In genomic region chr17:79905832-79906231, GRCh38 we compare ENCODE assay signal across 1 cellular context.
TF ChIP-seq lines count a peak whose summit lies in the region.

No MANE protein-coding gene starts in this region.

TF ChIP-seq in A549, 52 proteins besides CTCF, POLR2A, EP300 and RAD21 (continued from another document):
- TF ChIP-seq USF2 (IDR thresholded peaks at IDR 0.05): no peak
TF ChIP-seq in A549: peak in this region for 3.
